ENCODE assay signal across 8 cellular contexts in the genomic region with DNA sequence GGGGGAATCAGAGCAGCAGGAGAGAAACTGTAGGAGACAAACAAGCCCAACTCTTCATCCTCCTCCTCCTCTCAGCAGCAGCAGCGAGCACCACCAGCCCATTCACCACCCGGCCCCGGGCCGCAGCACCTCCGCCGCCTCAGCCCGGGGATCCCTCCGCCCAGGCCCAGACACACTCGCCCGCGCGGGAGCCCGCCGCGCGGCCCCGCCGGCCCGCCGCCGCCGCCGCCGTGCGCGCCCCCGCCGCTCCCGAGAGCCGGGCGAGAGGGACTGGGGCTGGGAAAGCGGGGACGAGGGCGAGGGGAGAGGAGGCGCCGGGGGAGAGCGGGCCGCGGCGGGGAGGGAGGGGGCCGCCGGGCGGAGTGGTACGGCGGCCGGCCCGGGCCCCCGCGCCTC. TPM values are rescaled to one million over a fixed set of nuclear protein-coding genes. Genes with fewer than 3 reads are reported as not detected.
A peak's percentile ranks its signal among the peaks of the same experiment; 100 is the strongest.
DNase-seq lines count a peak whose midpoint lies in the region; ATAC-seq and TF ChIP-seq lines count a peak whose summit lies in the region.

A gene (minus strand): TSS at position 127 of the 396 bp plus-strand sequence. CDS start 37,235 bp downstream, outside the sequence.

- H3K4me3 Mint-ChIP-seq in neural progenitor cell: peak within 1 kb of the TSS; percentile 96

- DNase-seq in DND-41: peak; percentile 95
- peak; percentile 80 to 84 for DNase-seq in Kasumi-1 (lab: John Stamatoyannopoulos, UW)
- peak; percentile 83 to 86 for DNase-seq in SHP77 (lab: John Stamatoyannopoulos, UW)
- DNase-seq in activated effector memory CD4-positive, alpha-beta T cell treated with Interleukin-2 at 50 U/mL for 16 hours: peak; percentile 86
- peak; percentile 96 for DNase-seq in fibroblast of villous mesenchyme (ENCODE audit: low read depth)
- peak; percentile 96 for DNase-seq in neural progenitor cell (ENCODE audit: low spot score)

- peaks cover 36% of the 10 kb centered on the region for H3F3A ChIP-seq in neural progenitor cell (ENCODE audit: low read depth)

- H3K79me2 ChIP-seq in DND-41 (ENCODE audit: insufficient read depth, low read length): peaks cover 47% of the 10 kb centered on the region
- peaks cover 53% of the 10 kb centered on the region for H3K79me2 ChIP-seq in neural progenitor cell (ENCODE audit: low read depth)

- peaks cover 29% of the 10 kb centered on the region for H3K4me1 Mint-ChIP-seq in neural progenitor cell

- ATAC-seq in DND-41 (ENCODE audit: insufficient read depth, low read depth) (peak; percentile 55), GM21786 (IDR thresholded peaks at IDR 0.05; ENCODE audit: unreplicated experiment) (peak; percentile 38)

- H3K4me3 ChIP-seq in DND-41 (ENCODE audit: low read depth in 1 of 2, low read length in 2 of 2) (peak within 1 kb of the TSS; percentile 91 to 97), fibroblast of villous mesenchyme (ENCODE audit: low read depth, low read length) (peak within 1 kb of the TSS; percentile 75), neural progenitor cell (peak within 1 kb of the TSS; percentile 85)

- H3K27ac Mint-ChIP-seq in neural progenitor cell: peak within 1 kb of the TSS; percentile 97

- H3K27me3 Mint-ChIP-seq in neural progenitor cell (ENCODE audit: insufficient read depth, low read depth): peaks cover 6% of the 10 kb centered on the region

- H3K9me3 ChIP-seq in DND-41 (ENCODE audit: insufficient read depth, low read length, severe bottlenecking): no peaks in the 10 kb centered on the region
- no peaks in the 10 kb centered on the region for H3K9me3 ChIP-seq in neural progenitor cell (ENCODE audit: low read depth)

- H3K36me3 ChIP-seq in DND-41 (ENCODE audit: insufficient read depth, low read length): no peaks in the 10 kb centered on the region
- no peaks in the 10 kb centered on the region for H3K36me3 ChIP-seq in neural progenitor cell

- peaks cover 45% of the 10 kb centered on the region for H3K4me1 ChIP-seq in DND-41 (ENCODE audit: insufficient read depth, low read length)
- H3K4me1 ChIP-seq in neural progenitor cell: peaks cover 17% of the 10 kb centered on the region

- H3K4me2 ChIP-seq in DND-41 (ENCODE audit: insufficient read depth, low read length) (peak within 1 kb of the TSS; percentile 97), neural progenitor cell (peak within 1 kb of the TSS; percentile 95)

- TF ChIP-seq CTCF in DND-41 (IDR thresholded peaks at IDR 0.05; ENCODE audit: borderline replicate concordance, extremely low read depth, low read length, poor library complexity, severe bottlenecking): no peak
- TF ChIP-seq CTCF in fibroblast of villous mesenchyme (IDR thresholded peaks at IDR 0.05; ENCODE audit: insufficient read depth, low read depth, low read length): no peak
- no peak for TF ChIP-seq CTCF in neural progenitor cell (IDR thresholded peaks at IDR 0.05)
- no peak for TF ChIP-seq CTCF in subcutaneous adipose tissue (IDR thresholded peaks at IDR 0.05; ENCODE audit: low read depth)

- peaks cover 3% of the 10 kb centered on the region; the same call in 1 of the 2 replicates for H4K20me1 ChIP-seq in DND-41 (ENCODE audit: insufficient read depth, low read length)
- H4K20me1 ChIP-seq in neural progenitor cell (ENCODE audit: low read depth): peaks cover 28% of the 10 kb centered on the region

- H3K9me3 Mint-ChIP-seq in neural progenitor cell: no peaks in the 10 kb centered on the region

- H3K27me3 ChIP-seq in DND-41 (ENCODE audit: insufficient read depth, low read length, poor library complexity): no peaks in the 10 kb centered on the region
- no peaks in the 10 kb centered on the region for H3K27me3 ChIP-seq in neural progenitor cell

- peak within 1 kb of the TSS; percentile 91 for H2AFZ ChIP-seq in DND-41 (ENCODE audit: low read depth, low read length)
- H2AFZ ChIP-seq in neural progenitor cell (replicated peaks): peak within 1 kb of the TSS; percentile 86

- H3K27ac ChIP-seq in DND-41 (ENCODE audit: low read length) (peak within 1 kb of the TSS; percentile 98), neural progenitor cell (peak within 1 kb of the TSS; percentile 86)

- H3K9ac ChIP-seq in DND-41 (ENCODE audit: low read depth, low read length): peak within 1 kb of the TSS; percentile 88
- peak within 1 kb of the TSS; percentile 9 for H3K9ac ChIP-seq in neural progenitor cell

- no peaks in the 10 kb centered on the region for H3K36me3 Mint-ChIP-seq in neural progenitor cell

RNA-seq across cellular contexts. Expression of the gene that starts here (rescaled TPM):
- total RNA-seq in fibroblast of villous mesenchyme: 12.9 and 15.5 TPM in 2 replicates
- total RNA-seq in neural progenitor cell (ENCODE audit: low replicate concordance): 33.9 and 49.6 TPM in 2 replicates
- total RNA-seq in subcutaneous adipose tissue: 10 to 100 TPM; 34.4 to 58.6 (median 47.7) TPM

Comparison
In these comparisons a context has a peak if more than half of its experiments do, and no peak if none do; other contexts are left out.
1. Peak in every context shown above with its lines: DNase-seq, ATAC-seq, H3K4me3 ChIP-seq and H3K27ac ChIP-seq.